ENCODE assay signal across 13 cellular contexts in the genomic region with DNA sequence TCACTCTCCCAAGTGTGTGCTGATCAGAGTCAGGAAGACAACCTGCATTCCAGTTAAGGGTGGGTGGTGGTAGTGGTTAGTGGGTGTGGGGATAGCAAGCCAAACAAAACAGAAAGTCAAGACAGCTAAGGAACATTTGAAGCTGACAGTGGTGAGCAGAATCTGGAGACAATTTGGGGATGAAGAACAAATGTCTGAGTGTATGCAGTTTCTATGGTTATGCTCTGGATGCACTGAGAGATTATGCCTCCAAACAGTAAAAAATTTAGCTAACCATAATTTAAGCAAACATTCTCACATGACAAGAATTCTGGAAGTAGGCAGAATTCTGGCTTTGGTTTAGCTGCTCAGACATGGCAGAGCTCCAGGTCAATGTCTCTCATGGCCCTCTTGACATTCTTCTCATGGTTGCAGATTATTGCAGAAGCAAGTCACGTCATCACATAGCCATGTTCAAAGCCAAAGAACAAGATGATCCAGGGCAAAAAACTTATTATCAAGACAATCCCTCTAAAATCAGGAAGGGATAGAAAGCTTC.
DNase-seq lines count a peak whose midpoint lies in the region; TF ChIP-seq lines count a peak whose summit lies in the region.
"Had no signal": no experiment of that assay in that cellular context is flagged by ENCODE, and none has a peak within 500 bp of the region (broad histone marks: within the 10 kb centered on the region; RNA-seq: fewer than 3 reads in every experiment).

No MANE protein-coding gene starts in this region.

- H3K9me3 ChIP-seq in right atrium auricular region = no peaks in the 10 kb centered on the region

- no peaks in the 10 kb centered on the region for H3K36me3 ChIP-seq in right atrium auricular region

- H3K27ac ChIP-seq in right atrium auricular region (peak overlapping the region in 1 of 2 donors; percentile 63), skin epidermis (peak overlapping the region in 17 of 21 experiments; percentile 13 to 83 (median 56))

- H3K4me3 ChIP-seq in astrocyte of the spinal cord (ENCODE audit: low read depth, low read length) (no peak overlapping the region), right atrium auricular region (no peak overlapping the region), skin epidermis (no peak overlapping the region)

- DNase-seq in GM04504 (ENCODE audit: low read depth) (peak; percentile 94), astrocyte of the spinal cord (ENCODE audit: low read depth, low spot score) (peak; percentile 81), right atrium auricular region (ENCODE audit: low spot score) (peak; percentile 66), posterior cingulate gyrus (no peak), CD14-positive monocyte (ENCODE audit: low spot score) (no peak), LoVo (ENCODE audit: low spot score) (no peak)
- no peak for DNase-seq in effector CD8-positive, alpha-beta T cell (lab: John Stamatoyannopoulos, UW)
- DNase-seq: activated T-cell treated with anti-CD3 and anti-CD28 coated beads, Interleukin-2, amount 50 U/mL, for 24 hours; cortex of kidney; NCI-H1048; OCI-M1 had no signal

- TF ChIP-seq CTCF in astrocyte of the spinal cord (IDR thresholded peaks at IDR 0.05; ENCODE audit: low read depth, low read length) (no peak), right atrium auricular region (IDR thresholded peaks at IDR 0.05) (no peak), CD14-positive monocyte (IDR thresholded peaks at IDR 0.05) (no peak)

- peaks cover 0 to 1% (median 0%) of the 10 kb centered on the region in 3 donors for H3K27me3 Mint-ChIP-seq in CD14-positive monocyte (ENCODE audit: low read depth in 3 of 3)
- H3K27me3 Mint-ChIP-seq: activated T-cell treated with anti-CD3 and anti-CD28 coated beads, Interleukin-2, amount 50 U/mL, for 24 hours; progenitor cell of endocrine pancreas had no signal

- H3K36me3 Mint-ChIP-seq in CD14-positive monocyte = no peaks in the 10 kb centered on the region

- no peak overlapping the region for H3K4me3 Mint-ChIP-seq in CD14-positive monocyte
- H3K4me3 Mint-ChIP-seq: activated T-cell treated with anti-CD3 and anti-CD28 coated beads, Interleukin-2, amount 50 U/mL, for 24 hours had no signal

- H3K9me3 Mint-ChIP-seq in CD14-positive monocyte = peaks cover 0 to 7% (median 3%) of the 10 kb centered on the region in 7 donors

- H3K27me3 ChIP-seq in right atrium auricular region = no peaks in the 10 kb centered on the region

- H3K27ac Mint-ChIP-seq in CD14-positive monocyte = no peak overlapping the region
- H3K27ac Mint-ChIP-seq: activated T-cell treated with anti-CD3 and anti-CD28 coated beads, Interleukin-2, amount 50 U/mL, for 24 hours; progenitor cell of endocrine pancreas had no signal

- in situ Hi-C loops in astrocyte of the spinal cord (cut with HindIII; ENCODE audit: low sequenced_read_pairs) = no loop called here

- intact Hi-C loops in posterior cingulate gyrus (cut with DNase I) (no loop called here), CD14-positive monocyte (cut with micrococcal nuclease) (no loop called here)

- H3K4me1 Mint-ChIP-seq in CD14-positive monocyte = no peaks in the 10 kb centered on the region

- peaks cover 0 to 12% of the 10 kb centered on the region in 2 donors for H3K4me1 ChIP-seq in right atrium auricular region

Comparison
In these comparisons a context has a peak if more than half of its experiments do, and no peak if none do; other contexts are left out.
1. DNase-seq: peak in GM04504 (single experiment), astrocyte of the spinal cord (single experiment) and right atrium auricular region (single experiment); none in posterior cingulate gyrus (0 of 10), CD14-positive monocyte (single experiment), LoVo (single experiment) and effector CD8-positive, alpha-beta T cell (single experiment).